Comparison of ENCODE assay signal across 8 cellular contexts in the genomic region with DNA sequence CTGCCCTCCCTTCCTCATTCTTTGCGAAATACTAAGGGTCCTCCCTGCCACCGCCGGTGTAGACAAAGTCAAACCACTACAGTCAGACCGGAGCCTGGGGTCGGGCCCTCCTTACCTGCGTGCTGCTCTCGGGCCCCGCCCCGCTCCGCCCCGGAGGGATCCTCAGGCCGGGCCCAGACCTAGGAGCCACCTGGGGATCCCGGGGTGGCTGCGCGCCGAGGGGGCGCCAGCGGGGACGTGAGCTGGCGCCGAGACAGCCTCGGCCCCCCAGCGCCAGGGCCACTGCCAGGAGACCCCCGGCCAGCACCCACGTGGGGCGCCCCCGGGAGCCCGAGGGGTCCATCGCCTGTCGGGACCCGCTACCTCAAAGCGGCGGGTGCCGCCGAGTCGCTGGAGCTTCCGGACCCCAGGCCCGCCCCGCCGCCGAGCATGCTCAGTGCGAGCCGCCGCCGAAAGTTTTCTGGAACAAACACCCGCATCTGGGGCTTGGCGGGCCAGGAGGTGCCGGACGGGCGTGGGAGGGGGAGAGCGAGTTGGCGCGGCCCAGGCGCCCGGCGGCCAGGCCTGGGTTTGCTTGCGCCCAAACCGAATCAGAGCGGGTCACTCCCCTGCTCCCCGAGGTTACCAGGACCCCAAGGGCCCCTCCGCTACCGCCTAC. TPM values are rescaled to one million over a fixed set of nuclear protein-coding genes. Genes with fewer than 3 reads are reported as not detected.
DNase-seq lines count a peak whose midpoint lies in the region; ATAC-seq and TF ChIP-seq lines count a peak whose summit lies in the region.

A gene with protein sequence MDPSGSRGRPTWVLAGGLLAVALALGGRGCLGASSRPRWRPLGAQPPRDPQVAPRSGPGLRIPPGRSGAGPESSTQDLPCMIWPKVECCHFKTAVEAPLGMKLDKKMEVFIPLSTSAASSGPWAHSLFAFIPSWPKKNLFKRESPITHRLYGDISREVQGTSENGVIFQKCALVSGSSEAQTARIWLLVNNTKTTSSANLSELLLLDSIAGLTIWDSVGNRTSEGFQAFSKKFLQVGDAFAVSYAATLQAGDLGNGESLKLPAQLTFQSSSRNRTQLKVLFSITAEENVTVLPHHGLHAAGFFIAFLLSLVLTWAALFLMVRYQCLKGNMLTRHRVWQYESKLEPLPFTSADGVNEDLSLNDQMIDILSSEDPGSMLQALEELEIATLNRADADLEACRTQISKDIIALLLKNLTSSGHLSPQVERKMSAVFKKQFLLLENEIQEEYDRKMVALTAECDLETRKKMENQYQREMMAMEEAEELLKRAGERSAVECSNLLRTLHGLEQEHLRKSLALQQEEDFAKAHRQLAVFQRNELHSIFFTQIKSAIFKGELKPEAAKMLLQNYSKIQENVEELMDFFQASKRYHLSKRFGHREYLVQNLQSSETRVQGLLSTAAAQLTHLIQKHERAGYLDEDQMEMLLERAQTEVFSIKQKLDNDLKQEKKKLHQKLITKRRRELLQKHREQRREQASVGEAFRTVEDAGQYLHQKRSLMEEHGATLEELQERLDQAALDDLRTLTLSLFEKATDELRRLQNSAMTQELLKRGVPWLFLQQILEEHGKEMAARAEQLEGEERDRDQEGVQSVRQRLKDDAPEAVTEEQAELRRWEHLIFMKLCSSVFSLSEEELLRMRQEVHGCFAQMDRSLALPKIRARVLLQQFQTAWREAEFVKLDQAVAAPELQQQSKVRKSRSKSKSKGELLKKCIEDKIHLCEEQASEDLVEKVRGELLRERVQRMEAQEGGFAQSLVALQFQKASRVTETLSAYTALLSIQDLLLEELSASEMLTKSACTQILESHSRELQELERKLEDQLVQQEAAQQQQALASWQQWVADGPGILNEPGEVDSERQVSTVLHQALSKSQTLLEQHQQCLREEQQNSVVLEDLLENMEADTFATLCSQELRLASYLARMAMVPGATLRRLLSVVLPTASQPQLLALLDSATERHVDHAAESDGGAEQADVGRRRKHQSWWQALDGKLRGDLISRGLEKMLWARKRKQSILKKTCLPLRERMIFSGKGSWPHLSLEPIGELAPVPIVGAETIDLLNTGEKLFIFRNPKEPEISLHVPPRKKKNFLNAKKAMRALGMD (minus strand): TSS at position 389 of the 658 bp plus-strand sequence. CDS start 46 bp downstream, at position 343.

- intact Hi-C loops in body of pancreas (cut with DNase I): no loop called here

- no peak for TF ChIP-seq CTCF in AG10803 (conservative IDR thresholded peaks at IDR 0.05; ENCODE audit: low read length)
- TF ChIP-seq CTCF in body of pancreas (IDR thresholded peaks at IDR 0.05): no peak
- TF ChIP-seq CTCF in hepatocyte (IDR thresholded peaks at IDR 0.05; ENCODE audit: poor library complexity): no peak

- H3K9me3 ChIP-seq in body of pancreas (no peaks in the 10 kb centered on the region), hepatocyte (ENCODE audit: low read depth) (no peaks in the 10 kb centered on the region)

- peak within 1 kb of the TSS; percentile 79 for H3K4me3 ChIP-seq in AG10803 (ENCODE audit: low read length)
- H3K4me3 ChIP-seq in body of pancreas: peak within 1 kb of the TSS; percentile 28 to 31
- H3K4me3 ChIP-seq in hepatocyte: peak within 1 kb of the TSS; percentile 97

- TF ChIP-seq POLR2A in body of pancreas (IDR thresholded peaks at IDR 0.05): peak; percentile 29 to 54 (median 47)

- WGBS in body of pancreas, 2 donors: 3 to 20% methylated on average over 6 to 49 of the region's 62 CpGs
- 3% methylated on average over 55 of the region's 62 CpGs for whole genome bisulfite sequencing in hepatocyte (ENCODE audit: low lambda C conversion rate, missing lambda C conversion rate)

- H3K79me2 ChIP-seq in hepatocyte: peaks cover 20% of the 10 kb centered on the region

- H3K27me3 ChIP-seq in body of pancreas: no peaks in the 10 kb centered on the region
- no peaks in the 10 kb centered on the region for H3K27me3 ChIP-seq in hepatocyte

- no peaks in the 10 kb centered on the region for H3K36me3 ChIP-seq in body of pancreas (replicated peaks in 1 of 2; ENCODE audit: insufficient read depth in 1 of 2, low read depth in 2 of 2)
- H3K36me3 ChIP-seq in hepatocyte (replicated peaks; ENCODE audit: insufficient read depth, low read depth): no peaks in the 10 kb centered on the region

- H3K4me2 ChIP-seq in hepatocyte: peak within 1 kb of the TSS; percentile 100

- ATAC-seq in body of pancreas (peak; percentile 57), GM21526 (IDR thresholded peaks at IDR 0.05; ENCODE audit: low FRiP score, unreplicated experiment) (no peak)

- DNase-seq in AG10803 (ENCODE audit: low read depth): peak; percentile 72
- peak; percentile 37 for DNase-seq in HPDE6-E6E7 (ENCODE audit: extremely low spot score)
- peak; percentile 51 to 72 (median 66) for DNase-seq in body of pancreas
- DNase-seq in hepatocyte (ENCODE audit: low spot score): peak; percentile 70
- peak; percentile 78 for DNase-seq in retina
- no peak for DNase-seq in NCI-H2081 (lab: John Stamatoyannopoulos, UW)
- DNase-seq in NCI-H1105 (lab: John Stamatoyannopoulos, UW): no peak

- H3K4me1 ChIP-seq in body of pancreas (peaks cover 53% of the 10 kb centered on the region), hepatocyte (ENCODE audit: insufficient read depth) (peaks cover 31% of the 10 kb centered on the region)

- H4K20me1 ChIP-seq in hepatocyte (ENCODE audit: insufficient read depth, poor library complexity, severe bottlenecking): no peaks in the 10 kb centered on the region

- peak within 1 kb of the TSS; percentile 92 for H2AFZ ChIP-seq in hepatocyte

- H3K27ac ChIP-seq in body of pancreas (peak within 1 kb of the TSS; percentile 27 to 72 (median 49)), hepatocyte (peak within 1 kb of the TSS; percentile 81)

- H3K9me2 ChIP-seq in hepatocyte (replicated peaks; ENCODE audit: insufficient read depth): no peaks in the 10 kb centered on the region

RNA-seq across cellular contexts. Expression of the gene that starts here (rescaled TPM):
- total RNA-seq in body of pancreas: 10 to 100 TPM in 1 of 2 donors, 1 to 10 TPM in 1; 8.6 to 13.2 TPM
- total RNA-seq in hepatocyte: 3.6 and 4.2 TPM in 2 replicates
- 2.7 and 3.0 TPM in 2 replicates for polyA plus RNA-seq in hepatocyte

Comparison
In these comparisons a context has a peak if more than half of its experiments do, and no peak if none do; other contexts are left out.
1. DNase-seq: peak in AG10803 (single experiment), HPDE6-E6E7 (single experiment), body of pancreas (4 of 4), hepatocyte (single experiment) and retina (single experiment); none in NCI-H2081 (0 of 2) and NCI-H1105 (single experiment).
2. H3K4me3 ChIP-seq: peak in every context shown above with its lines; median percentile 97 in hepatocyte; 79 in AG10803; 30 in body of pancreas.